In genomic region chr9:21833090-21833801, GRCh38 we compare ENCODE assay signal across 9 cellular contexts. TPM values are rescaled to one million over a fixed set of nuclear protein-coding genes. Genes with fewer than 3 reads are reported as not detected.
DNase-seq lines count a peak whose midpoint lies in the region; ATAC-seq lines count a peak whose summit lies in the region.
"Had no signal": no experiment of that assay in that cellular context is flagged by ENCODE, and none has a peak within 500 bp of the region (broad histone marks: within the 10 kb centered on the region; RNA-seq: fewer than 3 reads in every experiment).

No MANE protein-coding gene starts in this region.

- no peak overlapping the region for H3K4me3 ChIP-seq in trophoblast cell (ENCODE audit: low read depth, low read length)
- H3K4me3 ChIP-seq: stomach had no signal

- ATAC-seq in GM19351 (IDR thresholded peaks at IDR 0.05; ENCODE audit: unreplicated experiment) (peak; percentile 69), HG02885 (IDR thresholded peaks at IDR 0.05; ENCODE audit: poor library complexity, unreplicated experiment) (peak; percentile 80), sciatic nerve (no peak)

- H3K14ac ChIP-seq in trophoblast cell (ENCODE audit: low read length) = no peak overlapping the region

- no peak overlapping the region for H4K12ac ChIP-seq in trophoblast cell (ENCODE audit: low read depth, low read length)

- no peak overlapping the region for H4K8ac ChIP-seq in trophoblast cell (ENCODE audit: low read depth, low read length)

- H3K18ac ChIP-seq in trophoblast cell (ENCODE audit: low read length) = peak overlapping the region; percentile 75

- H4K91ac ChIP-seq in trophoblast cell (ENCODE audit: low read depth, low read length) = no peak overlapping the region

- H3K27ac ChIP-seq in trophoblast cell (ENCODE audit: low read depth, low read length) = no peak overlapping the region
- H3K27ac ChIP-seq: stomach, VCaP had no signal

- H3K79me2 ChIP-seq in trophoblast cell (ENCODE audit: control insufficient read depth, insufficient read depth, low read length, poor library complexity) = no peaks in the 10 kb centered on the region

- H2AFZ ChIP-seq in trophoblast cell (ENCODE audit: insufficient read depth, low read length, poor library complexity) = no peak overlapping the region

- no peaks in the 10 kb centered on the region for H3K27me3 ChIP-seq in trophoblast cell (ENCODE audit: insufficient read depth, low read length)
- H3K27me3 ChIP-seq: stomach had no signal

- WGBS in trophoblast cell (ENCODE audit: extremely low coverage, insufficient coverage, insufficient read length) = no CpG with 5 or more reads among the region's 8 CpGs

- intact Hi-C loops in sciatic nerve (cut with DNase I) = no loop called here

- no peak overlapping the region for H2BK120ac ChIP-seq in trophoblast cell (ENCODE audit: insufficient read depth, low read length, poor library complexity)

- H2BK12ac ChIP-seq in trophoblast cell (ENCODE audit: low read length) = peak overlapping the region; percentile 87

- H3K23ac ChIP-seq in trophoblast cell (ENCODE audit: low read length) = no peak overlapping the region

- no peak overlapping the region for H3K4ac ChIP-seq in trophoblast cell (ENCODE audit: low read depth, low read length)

- peaks cover 2% of the 10 kb centered on the region for H3K79me1 ChIP-seq in trophoblast cell (ENCODE audit: low read length)

- DNase-seq in NCI-H2196 treated with DMSO at 0.1 percent for 48 hours (lab: John Stamatoyannopoulos, UW; ENCODE audit: unreplicated experiment) = peak; percentile 19
- peak in 1 of 2 donors; percentile 22 for DNase-seq in trophoblast cell
- DNase-seq in KG1 (lab: John Stamatoyannopoulos, UW) = no peak
- DNase-seq in ureter (ENCODE audit: low spot score) = no peak
- DNase-seq in sciatic nerve (ENCODE audit: low spot score) = no peak
- DNase-seq: stomach had no signal

- no peak overlapping the region for H3K4me2 ChIP-seq in trophoblast cell (ENCODE audit: low read length)

- peak overlapping the region; percentile 41 for H2AK5ac ChIP-seq in trophoblast cell (ENCODE audit: low read length)

- H2BK5ac ChIP-seq in trophoblast cell (ENCODE audit: low read depth, low read length, poor library complexity) = no peak overlapping the region

- H3K9ac ChIP-seq in trophoblast cell (ENCODE audit: low read length) = no peak overlapping the region

- peaks cover 9 to 28% of the 10 kb centered on the region in 2 experiments for H3K36me3 ChIP-seq in trophoblast cell (ENCODE audit: control insufficient read depth in 1 of 2, insufficient read depth in 2 of 2, low read length in 2 of 2)

- H3K4me1 ChIP-seq in trophoblast cell (ENCODE audit: control insufficient read depth in 1 of 2, insufficient read depth in 2 of 2, low read length in 2 of 2) = peaks cover 0 to 2% of the 10 kb centered on the region in 2 experiments

- no peaks in the 10 kb centered on the region for H3K9me3 ChIP-seq in trophoblast cell (ENCODE audit: insufficient read depth, low read depth, low read length)
- H3K9me3 ChIP-seq: stomach had no signal

RNA-seq across cellular contexts. Expression of gene MTAP, which starts 30.8 kb away (rescaled TPM):
- polyA plus RNA-seq in trophoblast cell (2013) = 37.1 and 37.8 TPM in 2 replicates
- 75.5 TPM for total RNA-seq in ureter
- total RNA-seq in sciatic nerve = 42.5 TPM
